20 cellular contexts compared by ENCODE assay signal in genomic region chr2:64789466-64790320, GRCh38.
"Had no signal": no experiment of that assay in that cellular context is flagged by ENCODE, and none has a peak within 500 bp of the region (broad histone marks: within the 10 kb centered on the region; RNA-seq: fewer than 3 reads in every experiment).

No MANE protein-coding gene starts in this region.

- H3K27me3 ChIP-seq: esophagus squamous epithelium, tibial artery had no signal

- H3K27ac ChIP-seq: esophagus squamous epithelium, parathyroid adenoma, tibial artery had no signal

- H3K9me3 ChIP-seq: esophagus squamous epithelium, tibial artery had no signal

- FAIRE-seq: islet of Langerhans had no signal

- DNase-seq: activated B cell treated with CpG ODN at 0.5 μM for 24 hours; activated CD4-positive, alpha-beta memory T cell treated with anti-CD3 and anti-CD28 coated beads for 36 hours; activated CD4-positive, alpha-beta T cell treated with anti-CD3 and anti-CD28 coated beads for 4 hours; activated naive CD4-positive, alpha-beta T cell; activated naive CD8-positive, alpha-beta T cell treated with anti-CD3 and anti-CD28 coated beads for 36 hours; activated T-cell treated with anti-CD3 and anti-CD28 coated beads for 4 hours; amniotic stem cell; dermis blood vessel endothelial cell; effector memory CD8-positive, alpha-beta T cell; esophagus squamous epithelium; stimulated activated CD4-positive, alpha-beta T cell treated with anti-CD3 and anti-CD28 coated beads, Interleukin-12 subunit alpha, Interleukin-12 subunit beta, amount 100 ng/mL, for 4 hours; stimulated activated CD4-positive, alpha-beta T cell treated with anti-CD3 and anti-CD28 coated beads, Interleukin-1b, Interleukin-23, amount 100 ng/mL, for 48 hours; stimulated activated CD8-positive, alpha-beta memory T cell treated with anti-CD3 and anti-CD28 coated beads, Interleukin-4, amount 100 ng/mL, for 48 hours; stimulated activated naive CD8-positive, alpha-beta T cell treated with anti-CD3 and anti-CD28 coated beads, Interleukin-15, Interleukin-2, amounts not matched to agents 100 U/mL and 50 U/mL, for 24 hours; substantia nigra; T-cell; tibial artery had no signal

- H3K4me1 ChIP-seq: parathyroid adenoma, tibial artery had no signal

- H3K4me3 ChIP-seq: esophagus squamous epithelium, lung, tibial artery had no signal

- H3K36me3 ChIP-seq: esophagus squamous epithelium, tibial artery had no signal

- H3K9ac ChIP-seq: parathyroid adenoma had no signal

- H2AFZ ChIP-seq: parathyroid adenoma had no signal
